ENCODE assay signal across 19 cellular contexts in the genomic region with DNA sequence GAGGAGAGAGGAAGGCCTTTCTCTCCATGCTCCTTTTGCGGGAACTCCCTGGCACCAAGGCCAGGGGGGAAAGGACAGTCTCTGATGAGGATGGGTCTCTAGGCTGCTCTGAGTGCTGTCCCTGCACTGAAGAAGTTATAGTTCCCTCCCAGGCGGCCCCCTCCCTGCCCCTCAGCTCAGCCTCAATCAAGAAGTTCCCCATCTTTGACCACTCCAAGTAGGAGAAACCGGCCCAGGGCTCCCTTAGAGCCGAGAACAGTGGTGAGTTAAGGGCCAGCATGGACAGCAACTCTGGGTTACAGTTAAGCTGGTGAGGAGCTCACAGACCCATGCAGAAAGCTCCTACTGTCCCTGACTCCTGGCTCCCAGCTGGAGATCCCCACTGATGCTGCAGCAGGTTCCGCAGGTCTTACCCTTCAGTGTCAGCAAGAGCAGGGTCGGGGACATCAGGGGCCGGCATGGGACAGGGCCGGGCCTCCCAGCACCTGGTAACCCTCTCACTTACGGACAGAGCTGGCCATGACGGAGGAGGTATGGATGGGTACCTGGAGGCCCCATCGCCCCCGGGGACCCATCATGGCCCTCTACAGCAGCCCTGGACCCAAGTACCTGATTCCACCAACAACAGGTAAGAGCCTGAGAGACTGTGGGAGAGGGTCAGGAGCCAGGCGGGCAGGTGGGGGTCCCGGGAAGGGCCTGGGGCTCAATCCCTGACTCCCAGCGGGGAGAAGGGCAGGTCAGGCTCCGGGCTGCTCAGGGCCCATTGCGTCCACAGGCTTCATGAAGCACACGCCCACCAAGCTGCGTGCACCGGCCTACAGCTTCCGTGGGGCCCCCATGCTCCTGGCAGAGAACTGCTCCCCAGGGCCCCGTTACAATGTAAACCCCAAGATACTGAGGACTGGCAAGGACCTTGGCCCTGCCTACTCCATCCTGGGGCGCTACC. TPM values are rescaled to one million over a fixed set of nuclear protein-coding genes. Genes with fewer than 3 reads are reported as not detected.
DNase-seq lines count a peak whose midpoint lies in the region; ATAC-seq and TF ChIP-seq lines count a peak whose summit lies in the region.
"Had no signal": no experiment of that assay in that cellular context is flagged by ENCODE, and none has a peak within 500 bp of the region (broad histone marks: within the 10 kb centered on the region; RNA-seq: fewer than 3 reads in every experiment).

No MANE protein-coding gene starts in this region.

- no peak overlapping the region for H3K9ac ChIP-seq in PC-3 (ENCODE audit: low read length)

- H4K20me1 ChIP-seq in PC-3 (ENCODE audit: low read length): no peaks in the 10 kb centered on the region

- H3K9me3 ChIP-seq in PC-3 (ENCODE audit: low read length): no peaks in the 10 kb centered on the region
- no peaks in the 10 kb centered on the region for H3K9me3 ChIP-seq in sigmoid colon
- H3K9me3 ChIP-seq: breast epithelium, vagina had no signal

- no peaks in the 10 kb centered on the region for H3K79me2 ChIP-seq in PC-3 (ENCODE audit: low read length)
- H3K79me2 ChIP-seq: hepatocyte had no signal

- H3K4me1 Mint-ChIP-seq in endothelial cell (ENCODE audit: unreplicated experiment): peaks cover 12% of the 10 kb centered on the region

- H3K9me2 ChIP-seq in PC-3 (replicated peaks; ENCODE audit: low read length): no peaks in the 10 kb centered on the region

- H3K4me2 ChIP-seq in PC-3 (ENCODE audit: low read length): no peak overlapping the region
- H3K4me2 ChIP-seq: hepatocyte had no signal

- WGBS in sigmoid colon, 2 donors: 82 to 90% methylated on average over 23 of the region's 23 CpGs

- intact Hi-C loops in PC-3 (cut with micrococcal nuclease): no loop called here
- intact Hi-C loops in sigmoid colon (cut with DNase I): no loop called here

- no peaks in the 10 kb centered on the region for H3F3A ChIP-seq in PC-3 (ENCODE audit: low read length, unreplicated experiment)

- H3K27me3 ChIP-seq in PC-3 (ENCODE audit: low read length): no peaks in the 10 kb centered on the region
- H3K27me3 ChIP-seq in sigmoid colon: no peaks in the 10 kb centered on the region
- H3K27me3 ChIP-seq: breast epithelium, hepatocyte, vagina had no signal

- peaks cover 6% of the 10 kb centered on the region for H3K27me3 Mint-ChIP-seq in endothelial cell (ENCODE audit: unreplicated experiment)
- H3K27me3 Mint-ChIP-seq: activated naive CD8-positive, alpha-beta T cell had no signal

- TF ChIP-seq POLR2A in sigmoid colon (IDR thresholded peaks at IDR 0.05): no peak

- no peak overlapping the region for H3K4me3 Mint-ChIP-seq in endothelial cell (ENCODE audit: unreplicated experiment)
- H3K4me3 Mint-ChIP-seq: activated naive CD8-positive, alpha-beta T cell; CD8-positive, alpha-beta T cell had no signal

- no peaks in the 10 kb centered on the region for H3K36me3 Mint-ChIP-seq in endothelial cell (ENCODE audit: low read depth, unreplicated experiment)
- H3K36me3 Mint-ChIP-seq: activated naive CD8-positive, alpha-beta T cell had no signal

- ATAC-seq in PC-3: peak; percentile 12; the same call in 1 of the 2 replicates
- ATAC-seq in GM18868 (IDR thresholded peaks at IDR 0.05; ENCODE audit: unreplicated experiment): no peak
- ATAC-seq: CD8-positive, alpha-beta T cell; HCT116 had no signal

- H3K4me1 ChIP-seq in PC-3 (ENCODE audit: insufficient read depth, low read length) (no peaks in the 10 kb centered on the region), sigmoid colon (no peaks in the 10 kb centered on the region)
- H3K4me1 ChIP-seq: breast epithelium, vagina had no signal

- no TSS peak for BruUV-seq in PC-3 (replicated peaks; lab: Mats Ljungman, UMichigan)

- H3K4me3 ChIP-seq in PC-3 (ENCODE audit: low read length): no peak overlapping the region
- no peak overlapping the region for H3K4me3 ChIP-seq in sigmoid colon
- H3K4me3 ChIP-seq: breast epithelium, hepatocyte, vagina had no signal

- no peaks in the 10 kb centered on the region for H3K9me3 Mint-ChIP-seq in endothelial cell (ENCODE audit: unreplicated experiment)
- H3K9me3 Mint-ChIP-seq: CD8-positive, alpha-beta T cell had no signal

- H2AFZ ChIP-seq in PC-3 (ENCODE audit: low read length): no peak overlapping the region
- H2AFZ ChIP-seq: hepatocyte had no signal

- POLR2A ChIA-PET in PC-3 (lab: Charles Lee; ENCODE audit: unreplicated experiment): no interaction called here

- TF ChIP-seq CTCF in PC-3 (conservative IDR thresholded peaks at IDR 0.05; ENCODE audit: low read depth, low read length) (no peak), sigmoid colon (IDR thresholded peaks at IDR 0.05) (no peak), endothelial cell (IDR thresholded peaks at IDR 0.05; ENCODE audit: unreplicated experiment) (no peak)

- H3K27ac ChIP-seq in PC-3 (ENCODE audit: low read length) (no peak overlapping the region), sigmoid colon (no peak overlapping the region)
- H3K27ac ChIP-seq: breast epithelium, hepatocyte, vagina had no signal

- CTCF ChIA-PET in PC-3 (lab: Charles Lee): no interaction called here

- no peak overlapping the region for H3K27ac Mint-ChIP-seq in endothelial cell (ENCODE audit: unreplicated experiment)
- H3K27ac Mint-ChIP-seq: activated naive CD8-positive, alpha-beta T cell; CD8-positive, alpha-beta T cell had no signal

- TF ChIP-seq EP300 in sigmoid colon (IDR thresholded peaks at IDR 0.05): no peak

- no peaks in the 10 kb centered on the region for H3K36me3 ChIP-seq in PC-3 (ENCODE audit: low read depth, low read length)
- peaks cover 8 to 14% (median 10%) of the 10 kb centered on the region in 4 donors for H3K36me3 ChIP-seq in sigmoid colon
- H3K36me3 ChIP-seq: breast epithelium had no signal

- peak; percentile 54 for DNase-seq in activated CD8-positive, alpha-beta memory T cell treated with anti-CD3 and anti-CD28 coated beads for 24 hours
- no peak for DNase-seq in activated CD8-positive, alpha-beta memory T cell treated with anti-CD3 and anti-CD28 coated beads, Interleukin-2, amount 50 U/mL, for 4 hours
- DNase-seq in PC-3 (no peak), hepatic stellate cell (ENCODE audit: low spot score) (peak; percentile 31), sigmoid colon (peak; percentile 57), EL (no peak), endothelial cell (ENCODE audit: low spot score) (no peak)
- DNase-seq: DMS79 treated with DMSO at 0.1 percent for 48 hours; effector CD8-positive, alpha-beta T cell; NCI-H2107; NCI-H526 treated with DMSO at 0.1 percent for 48 hours; stimulated activated naive CD4-positive, alpha-beta T cell had no signal

RNA-seq across cellular contexts. Expression of a gene that starts 4.2 kb away (rescaled TPM):
- total RNA-seq in PC-3 (2014; rRNA removed) (not detected in 2 replicates), sigmoid colon (not detected), endothelial cell (ENCODE audit: unreplicated experiment) (not detected)
- not detected for polyA plus RNA-seq in sigmoid colon
- total RNA-seq: breast epithelium; CD8-positive, alpha-beta T cell; hepatocyte; vagina had no signal
- polyA plus RNA-seq: hepatocyte had no signal

RNA-seq across cellular contexts. Expression of a gene that starts 10.1 kb away (rescaled TPM):
- total RNA-seq in PC-3 (2014; rRNA removed): 12.6 and 14.4 TPM in 2 replicates
- 10 to 100 TPM; 22.8 to 29.6 (median 23.8) TPM for total RNA-seq in sigmoid colon
- polyA plus RNA-seq in sigmoid colon: 10 to 100 TPM; 33.8 to 48.1 (median 39.0) TPM
- 64.4 TPM for total RNA-seq in endothelial cell (ENCODE audit: unreplicated experiment)

RNA-seq across cellular contexts. Expression of a gene that starts 10.4 kb away (rescaled TPM):
- total RNA-seq in PC-3 (2014; rRNA removed) (155 and 180 TPM in 2 replicates), sigmoid colon (100 to 1,000 TPM in 1 of 4 donors, 10 to 100 TPM in 3; 73.7 to 103 (median 86.8) TPM), endothelial cell (ENCODE audit: unreplicated experiment) (89.2 TPM)
- 10 to 100 TPM; 39.6 to 69.1 (median 47.9) TPM for polyA plus RNA-seq in sigmoid colon

RNA-seq across cellular contexts. Expression of a gene that starts 39.1 kb away (rescaled TPM):
- 13.8 and 23.8 TPM in 2 replicates for total RNA-seq in PC-3 (2014; rRNA removed)
- 10 to 100 TPM in 3 of 4 donors, 1 to 10 TPM in 1; 6.4 to 12.5 (median 11.5) TPM for total RNA-seq in sigmoid colon
- polyA plus RNA-seq in sigmoid colon: 10 to 100 TPM in 2 of 3 donors, 1 to 10 TPM in 1; 9.6 to 21.0 (median 12.5) TPM
- total RNA-seq in endothelial cell (ENCODE audit: unreplicated experiment): 23.4 TPM

RNA-seq across cellular contexts. Expression of a gene that starts 39.7 kb away (rescaled TPM):
- total RNA-seq in PC-3 (2014; rRNA removed) (226 and 255 TPM in 2 replicates), sigmoid colon (100 to 1,000 TPM in 2 of 4 donors, 10 to 100 TPM in 2; 86.2 to 118 (median 99.3) TPM), endothelial cell (ENCODE audit: unreplicated experiment) (189 TPM)
- 100 to 1,000 TPM; 111 to 180 (median 138) TPM for polyA plus RNA-seq in sigmoid colon

Comparison
In these comparisons a context has a peak if more than half of its experiments do, and no peak if none do; other contexts are left out.
1. DNase-seq: peak in activated CD8-positive, alpha-beta memory T cell treated with anti-CD3 and anti-CD28 coated beads for 24 hours (single experiment), hepatic stellate cell (single experiment) and sigmoid colon (single experiment); none in activated CD8-positive, alpha-beta memory T cell treated with anti-CD3 and anti-CD28 coated beads, Interleukin-2, amount 50 U/mL, for 4 hours (single experiment), PC-3 (single experiment), EL (single experiment) and endothelial cell (single experiment).